ENCODE assay signal across 15 cellular contexts in genomic region chr20:32562495-32562911, GRCh38. TPM values are rescaled to one million over a fixed set of nuclear protein-coding genes. Genes with fewer than 3 reads are reported as not detected.
A peak's percentile ranks its signal among the peaks of the same experiment; 100 is the strongest.
DNase-seq lines count a peak whose midpoint lies in the region; ATAC-seq and TF ChIP-seq lines count a peak whose summit lies in the region.
"Had no signal": no experiment of that assay in that cellular context is flagged by ENCODE, and none has a peak within 500 bp of the region (broad histone marks: within the 10 kb centered on the region; RNA-seq: fewer than 3 reads in every experiment).

No MANE protein-coding gene starts in this region.

- no peak overlapping the region for H3K4me3 Mint-ChIP-seq in activated naive CD4-positive, alpha-beta T cell treated with anti-CD3 and anti-CD28 coated beads, Interleukin-2, amount 10 ng/mL, durations not matched to agents 7 days and 5 days
- H3K4me3 Mint-ChIP-seq in activated naive CD4-positive, alpha-beta T cell treated with anti-CD3 and anti-CD28 coated beads for 36 hours = no peak overlapping the region
- H3K4me3 Mint-ChIP-seq in activated CD8-positive, alpha-beta T cell treated with anti-CD3 and anti-CD28 coated beads for 36 hours = no peak overlapping the region
- H3K4me3 Mint-ChIP-seq: HFFc6 had no signal

- TF ChIP-seq POLR2A in testis (IDR thresholded peaks at IDR 0.05) = no peak

- POLR2A ChIA-PET in activated CD8-positive, alpha-beta T cell treated with anti-CD3 and anti-CD28 coated beads for 36 hours (lab: Charles Lee) = interaction anchor here (8.8 kb wide), 1 partner anchor 25 kb away, joined by 57 read pairs; no protein-coding TSS in a partner anchor

- CTCF ChIA-PET in activated naive CD4-positive, alpha-beta T cell treated with anti-CD3 and anti-CD28 coated beads, Interleukin-2, amount 10 ng/mL, durations not matched to agents 7 days and 5 days (lab: Charles Lee) = no interaction called here
- CTCF ChIA-PET in activated naive CD4-positive, alpha-beta T cell treated with anti-CD3 and anti-CD28 coated beads for 36 hours (lab: Charles Lee) = no interaction called here
- CTCF ChIA-PET in activated CD8-positive, alpha-beta T cell treated with anti-CD3 and anti-CD28 coated beads for 36 hours (lab: Charles Lee) = no interaction called here

- no peaks in the 10 kb centered on the region for H3K9me3 Mint-ChIP-seq in activated naive CD4-positive, alpha-beta T cell treated with anti-CD3 and anti-CD28 coated beads, Interleukin-2, amount 10 ng/mL, durations not matched to agents 7 days and 5 days
- H3K9me3 Mint-ChIP-seq in activated naive CD4-positive, alpha-beta T cell treated with anti-CD3 and anti-CD28 coated beads for 36 hours = no peaks in the 10 kb centered on the region
- no peaks in the 10 kb centered on the region for H3K9me3 Mint-ChIP-seq in activated CD8-positive, alpha-beta T cell treated with anti-CD3 and anti-CD28 coated beads for 36 hours
- H3K9me3 Mint-ChIP-seq: HFFc6 had no signal

- H3K4me3 ChIP-seq in testis = no peak overlapping the region
- H3K4me3 ChIP-seq in SJCRH30 = no peak overlapping the region
- H3K4me3 ChIP-seq: left lung, smooth muscle cell, suprapubic skin had no signal

- H3K4me1 Mint-ChIP-seq in activated naive CD4-positive, alpha-beta T cell treated with anti-CD3 and anti-CD28 coated beads, Interleukin-2, amount 10 ng/mL, durations not matched to agents 7 days and 5 days = peaks cover 18% of the 10 kb centered on the region
- peaks cover 42% of the 10 kb centered on the region for H3K4me1 Mint-ChIP-seq in activated naive CD4-positive, alpha-beta T cell treated with anti-CD3 and anti-CD28 coated beads for 36 hours (ENCODE audit: low read depth)
- H3K4me1 Mint-ChIP-seq in activated CD8-positive, alpha-beta T cell treated with anti-CD3 and anti-CD28 coated beads for 36 hours (ENCODE audit: low read depth) = peaks cover 37% of the 10 kb centered on the region

- H3K9me3 ChIP-seq in testis (no peaks in the 10 kb centered on the region), SJCRH30 (replicated peaks) (no peaks in the 10 kb centered on the region)
- H3K9me3 ChIP-seq: left lung, suprapubic skin had no signal

- no peaks in the 10 kb centered on the region for H3K27me3 ChIP-seq in testis
- peaks cover 11% of the 10 kb centered on the region for H3K27me3 ChIP-seq in SJCRH30

- H3K27ac ChIP-seq in testis (no peak overlapping the region), SJCRH30 (no peak overlapping the region)
- H3K27ac ChIP-seq: left lung, suprapubic skin had no signal

- H3K27me3 Mint-ChIP-seq in activated naive CD4-positive, alpha-beta T cell treated with anti-CD3 and anti-CD28 coated beads, Interleukin-2, amount 10 ng/mL, durations not matched to agents 7 days and 5 days = no peaks in the 10 kb centered on the region
- H3K27me3 Mint-ChIP-seq in activated naive CD4-positive, alpha-beta T cell treated with anti-CD3 and anti-CD28 coated beads for 36 hours (ENCODE audit: low read depth) = no peaks in the 10 kb centered on the region
- no peaks in the 10 kb centered on the region for H3K27me3 Mint-ChIP-seq in activated CD8-positive, alpha-beta T cell treated with anti-CD3 and anti-CD28 coated beads for 36 hours

- H3K4me1 ChIP-seq in testis (peaks cover 22% of the 10 kb centered on the region), SJCRH30 (peaks cover 37% of the 10 kb centered on the region)

- ATAC-seq in activated CD8-positive, alpha-beta T cell treated with anti-CD3 and anti-CD28 coated beads for 36 hours = no peak
- ATAC-seq in esophagus mucosa = no peak
- ATAC-seq: left lung had no signal

- no peaks in the 10 kb centered on the region for H3K36me3 Mint-ChIP-seq in activated naive CD4-positive, alpha-beta T cell treated with anti-CD3 and anti-CD28 coated beads, Interleukin-2, amount 10 ng/mL, durations not matched to agents 7 days and 5 days
- H3K36me3 Mint-ChIP-seq in activated naive CD4-positive, alpha-beta T cell treated with anti-CD3 and anti-CD28 coated beads for 36 hours (ENCODE audit: low read depth) = no peaks in the 10 kb centered on the region
- no peaks in the 10 kb centered on the region for H3K36me3 Mint-ChIP-seq in activated CD8-positive, alpha-beta T cell treated with anti-CD3 and anti-CD28 coated beads for 36 hours (ENCODE audit: low read depth)

- intact Hi-C loops in activated naive CD4-positive, alpha-beta T cell treated with anti-CD3 and anti-CD28 coated beads for 36 hours (cut with micrococcal nuclease) = no loop called here
- intact Hi-C loops in activated CD8-positive, alpha-beta T cell treated with anti-CD3 and anti-CD28 coated beads for 36 hours (cut with micrococcal nuclease) = no loop called here
- intact Hi-C loops in testis (cut with DNase I; ENCODE audit: low total_unique reads) = no loop called here

- H3K27ac Mint-ChIP-seq in activated naive CD4-positive, alpha-beta T cell treated with anti-CD3 and anti-CD28 coated beads, Interleukin-2, amount 10 ng/mL, durations not matched to agents 7 days and 5 days = peak overlapping the region; percentile 69
- no peak overlapping the region for H3K27ac Mint-ChIP-seq in activated naive CD4-positive, alpha-beta T cell treated with anti-CD3 and anti-CD28 coated beads for 36 hours
- peak overlapping the region; percentile 47 for H3K27ac Mint-ChIP-seq in activated CD8-positive, alpha-beta T cell treated with anti-CD3 and anti-CD28 coated beads for 36 hours
- H3K27ac Mint-ChIP-seq: HFFc6 had no signal

- WGBS in testis, 2 donors = 32 to 64% methylated on average over 5 of the region's 5 CpGs

- TF ChIP-seq CTCF in activated CD8-positive, alpha-beta T cell treated with anti-CD3 and anti-CD28 coated beads for 36 hours (IDR thresholded peaks at IDR 0.05) = no peak
- TF ChIP-seq CTCF in testis (IDR thresholded peaks at IDR 0.05) = no peak

- no peaks in the 10 kb centered on the region for H3K36me3 ChIP-seq in testis (ENCODE audit: low read depth, missing control alignments)
- H3K36me3 ChIP-seq in SJCRH30 = no peaks in the 10 kb centered on the region
- H3K36me3 ChIP-seq: left lung, suprapubic skin had no signal

- no peak for DNase-seq in activated naive CD4-positive, alpha-beta T cell treated with anti-CD3 and anti-CD28 coated beads, Interleukin-2, amount 10 ng/mL, durations not matched to agents 7 days and 5 days
- DNase-seq in activated naive CD4-positive, alpha-beta T cell treated with anti-CD3 and anti-CD28 coated beads for 36 hours = no peak
- DNase-seq in activated CD8-positive, alpha-beta T cell treated with anti-CD3 and anti-CD28 coated beads for 36 hours = no peak
- DNase-seq in left kidney (ENCODE audit: low read depth, low spot score) (peak; percentile 44), testis (peak; percentile 77), SHP77 (lab: John Stamatoyannopoulos, UW) (no peak), SJCRH30 (no peak)
- DNase-seq: activated CD4-positive, alpha-beta T cell treated with anti-CD3 and anti-CD28 coated beads for 48 hours; activated effector memory CD4-positive, alpha-beta T cell treated with Interleukin-2 at 50 U/mL for 16 hours; HFFc6; MM.1S had no signal

RNA-seq across cellular contexts. Expression of gene NOL4L, which starts 22.6 kb away (rescaled TPM):
- 10 to 100 TPM; 24.8 to 29.2 TPM for total RNA-seq in activated naive CD4-positive, alpha-beta T cell treated with anti-CD3 and anti-CD28 coated beads for 36 hours
- 10 to 100 TPM; 23.3 to 23.9 TPM for total RNA-seq in activated CD8-positive, alpha-beta T cell treated with anti-CD3 and anti-CD28 coated beads for 36 hours
- total RNA-seq in testis (100 to 1,000 TPM in 1 of 2 donors, 10 to 100 TPM in 1; 100.0 to 115 TPM), esophagus mucosa (2.0 TPM)
- polyA plus RNA-seq in testis (ENCODE audit: insufficient read depth, low read depth, low replicate concordance) = 129 TPM
- total RNA-seq in SJCRH30 (2014; rRNA removed; shearing (Covaris generic)) = 2.4 and 2.5 TPM in 2 replicates

Comparison
In these comparisons a context has a peak if more than half of its experiments do, and no peak if none do; other contexts are left out.
1. DNase-seq: peak in left kidney (single experiment) and testis (single experiment); none in activated naive CD4-positive, alpha-beta T cell treated with anti-CD3 and anti-CD28 coated beads, Interleukin-2, amount 10 ng/mL, durations not matched to agents 7 days and 5 days (single experiment), activated naive CD4-positive, alpha-beta T cell treated with anti-CD3 and anti-CD28 coated beads for 36 hours (single experiment), activated CD8-positive, alpha-beta T cell treated with anti-CD3 and anti-CD28 coated beads for 36 hours (single experiment), SHP77 (0 of 2) and SJCRH30 (0 of 2).